ENCODE assay signal across 9 cellular contexts in the genomic region with DNA sequence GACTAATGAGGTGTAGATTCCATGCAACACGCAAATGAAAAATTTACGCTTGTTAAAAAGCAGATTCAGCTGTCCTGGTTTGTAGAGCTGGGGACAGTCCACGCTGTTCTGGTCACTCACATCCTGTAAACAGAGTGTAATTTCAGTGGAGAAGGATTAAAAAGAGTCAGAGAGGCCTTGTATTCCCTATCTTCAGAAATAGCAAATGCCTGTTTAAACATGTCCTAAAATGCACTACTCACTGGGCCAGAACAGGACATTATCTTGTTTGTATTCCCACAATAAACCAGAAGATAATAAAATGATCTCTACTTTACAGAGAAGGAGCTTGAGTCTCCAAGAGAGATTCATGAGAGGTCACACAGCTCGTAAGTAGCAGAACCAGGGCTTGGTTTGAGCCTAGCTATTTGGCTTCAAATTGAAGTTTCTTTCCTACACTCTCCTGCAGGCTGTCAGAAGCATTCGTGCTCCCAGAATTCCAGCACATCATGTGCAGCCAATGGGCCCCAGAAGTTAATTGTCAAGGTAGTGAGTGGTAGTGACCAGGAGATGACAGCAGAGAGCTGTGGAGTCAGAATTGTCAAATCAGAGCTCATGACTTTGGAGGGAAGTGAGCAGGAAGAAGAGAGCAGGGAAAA.
DNase-seq lines count a peak whose midpoint lies in the region; ATAC-seq, FAIRE-seq and TF ChIP-seq lines count a peak whose summit lies in the region.
"Had no signal": no experiment of that assay in that cellular context is flagged by ENCODE, and none has a peak within 500 bp of the region (broad histone marks: within the 10 kb centered on the region; RNA-seq: fewer than 3 reads in every experiment).

No MANE protein-coding gene starts in this region.

- H4K20me1 ChIP-seq in osteoblast (ENCODE audit: insufficient read depth, low read length): no peaks in the 10 kb centered on the region

- no peak for ATAC-seq in GM18517 (IDR thresholded peaks at IDR 0.05; ENCODE audit: unreplicated experiment)

- no peaks in the 10 kb centered on the region for H3K9me3 ChIP-seq in osteoblast (ENCODE audit: low read depth, low read length)

- H3K27ac ChIP-seq in osteoblast (ENCODE audit: low read depth, low read length): peak overlapping the region; percentile 91

- TF ChIP-seq CTCF in D721Med (IDR thresholded peaks at IDR 0.05; ENCODE audit: insufficient read depth, missing control alignments) (peak; percentile 18), fibroblast of the aortic adventitia (IDR thresholded peaks at IDR 0.05; ENCODE audit: insufficient read depth, low read length) (peak; percentile 50), osteoblast (IDR thresholded peaks at IDR 0.05; ENCODE audit: extremely low read depth, low read depth, low read length) (peak; percentile 36), foreskin fibroblast (IDR thresholded peaks at IDR 0.05; ENCODE audit: low read depth, low read length) (no peak)

- no peak for FAIRE-seq in D721Med (lab: Jason Lieb, UNC)
- no peak for FAIRE-seq in RCC 7860 (lab: Jason Lieb, UNC)

- no peak overlapping the region for H3K4me2 ChIP-seq in osteoblast (ENCODE audit: insufficient read depth, low read length)

- H3K4me1 ChIP-seq in osteoblast (ENCODE audit: insufficient read depth, low read length): peaks cover 24% of the 10 kb centered on the region

- H2AFZ ChIP-seq in osteoblast (ENCODE audit: low read length): peak overlapping the region; percentile 25

- no peaks in the 10 kb centered on the region for H3K36me3 ChIP-seq in osteoblast (ENCODE audit: insufficient read depth, low read length)

- no peaks in the 10 kb centered on the region for H3K79me2 ChIP-seq in osteoblast (ENCODE audit: insufficient read depth, low read length)

- H3K27me3 ChIP-seq in osteoblast (ENCODE audit: insufficient read depth, low read length): no peaks in the 10 kb centered on the region

- H3K4me3 ChIP-seq in fibroblast of the aortic adventitia (ENCODE audit: low read depth, low read length) (no peak overlapping the region), osteoblast (ENCODE audit: insufficient read depth, low read length) (no peak overlapping the region), foreskin fibroblast (ENCODE audit: low read depth in 1 of 2, low read length in 2 of 2) (no peak overlapping the region)

- DNase-seq in D721Med (ENCODE audit: insufficient read length, low spot score): no peak
- DNase-seq in NCI-H82 treated with DMSO at 0.1 percent for 48 hours (lab: John Stamatoyannopoulos, UW; ENCODE audit: unreplicated experiment): peak; percentile 13
- DNase-seq in fibroblast of the aortic adventitia (ENCODE audit: low read depth): peak; percentile 68
- DNase-seq in osteoblast (ENCODE audit: insufficient read length, low spot score, missing footprints): no peak
- no peak for DNase-seq in RCC 7860 (ENCODE audit: low spot score)
- DNase-seq in foreskin fibroblast: no peak
- no peak for DNase-seq in NOMO-1 (lab: John Stamatoyannopoulos, UW; ENCODE audit: unreplicated experiment in 2 of 2)
- DNase-seq: DND-41 had no signal

Comparison
In these comparisons a context has a peak if more than half of its experiments do, and no peak if none do; other contexts are left out.
1. DNase-seq: peak in NCI-H82 treated with DMSO at 0.1 percent for 48 hours (single experiment) and fibroblast of the aortic adventitia (single experiment); none in D721Med (single experiment), osteoblast (single experiment), RCC 7860 (single experiment), foreskin fibroblast (0 of 2) and NOMO-1 (0 of 2).